ENCODE assay signal across 21 cellular contexts in the genomic region with DNA sequence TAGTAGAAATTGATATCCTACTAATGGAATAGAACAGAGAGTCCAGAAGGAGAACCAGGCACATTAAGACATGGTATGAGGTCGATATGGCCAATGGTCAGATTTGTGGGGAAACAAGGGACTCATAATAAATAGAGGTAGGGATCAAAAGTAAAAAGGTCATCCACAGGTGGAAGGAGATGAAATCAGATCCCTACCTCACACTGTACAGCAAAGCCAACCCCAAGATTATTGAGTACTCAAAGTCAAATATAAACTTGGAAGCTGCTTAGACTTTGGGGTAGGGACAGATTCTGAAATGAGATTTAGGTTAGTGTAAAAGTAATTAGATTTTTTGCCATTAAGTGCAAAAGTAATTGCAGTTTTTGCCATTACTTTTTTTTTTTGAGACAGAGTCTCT.
"Had no signal": no experiment of that assay in that cellular context is flagged by ENCODE, and none has a peak within 500 bp of the region (broad histone marks: within the 10 kb centered on the region; RNA-seq: fewer than 3 reads in every experiment).

No MANE protein-coding gene starts in this region.

- H3K4me3 Mint-ChIP-seq: activated CD4-positive, alpha-beta memory T cell treated with anti-CD3 and anti-CD28 coated beads for 36 hours; activated T-cell treated with anti-CD3 and anti-CD28 coated beads, Interleukin-2, amount 50 U/mL, for 72 hours; brain; naive thymus-derived CD4-positive, alpha-beta T cell; neural crest cell; stimulated activated naive CD8-positive, alpha-beta T cell treated with anti-CD3 and anti-CD28 coated beads, Interleukin-15, Interleukin-2, amounts not matched to agents 100 ng/mL and 50 ng/mL, for 24 hours; T-helper 1 cell treated with Interleukin-12 subunit alpha and Interleukin-12 subunit beta and Interleukin-4 antibody, amounts not matched to agents 30 μg/mL and 1 μg/mL, for 36 hours had no signal

- H3K27ac ChIP-seq: tibial artery, vagina had no signal

- H3K4me3 ChIP-seq: tibial artery, vagina had no signal

- DNase-seq: activated CD4-positive, alpha-beta memory T cell treated with anti-CD3 and anti-CD28 coated beads for 36 hours; activated CD4-positive, alpha-beta T cell treated with anti-CD3 and anti-CD28 coated beads for 4 hours; activated CD4-positive, CD25-positive, alpha-beta regulatory T cell; activated gamma-delta T cell; activated T-cell treated with anti-CD3 and anti-CD28 coated beads, Interleukin-2, amount 50 U/mL, for 72 hours; aorta; kidney; naive thymus-derived CD4-positive, alpha-beta T cell; occipital lobe; stimulated activated CD4-positive, alpha-beta T cell treated with anti-CD3 and anti-CD28 coated beads, Interleukin-12 subunit alpha, Interleukin-12 subunit beta, amount 100 ng/mL, for 4 hours; substantia nigra; T1000; tibial artery had no signal

- ATAC-seq: activated naive CD4-positive, alpha-beta T cell treated with anti-CD3 and anti-CD28 coated beads, Interleukin-2, amount 50 U/mL, for 72 hours; activated T-cell treated with anti-CD3 and anti-CD28 coated beads, Interleukin-2, amount 50 U/mL, for 72 hours; left lobe of liver; naive thymus-derived CD4-positive, alpha-beta T cell had no signal

- H3K27me3 Mint-ChIP-seq: activated CD4-positive, alpha-beta memory T cell treated with anti-CD3 and anti-CD28 coated beads for 36 hours; naive thymus-derived CD4-positive, alpha-beta T cell; stimulated activated naive CD8-positive, alpha-beta T cell treated with anti-CD3 and anti-CD28 coated beads, Interleukin-15, Interleukin-2, amounts not matched to agents 100 ng/mL and 50 ng/mL, for 24 hours had no signal

- H3K36me3 ChIP-seq: vagina had no signal

- H3K27me3 ChIP-seq: tibial artery, vagina had no signal

- H3K9me3 Mint-ChIP-seq: activated T-cell treated with anti-CD3 and anti-CD28 coated beads, Interleukin-2, amount 50 U/mL, for 72 hours; stimulated activated naive CD8-positive, alpha-beta T cell treated with anti-CD3 and anti-CD28 coated beads, Interleukin-15, Interleukin-2, amounts not matched to agents 100 ng/mL and 50 ng/mL, for 24 hours; T-helper 1 cell treated with Interleukin-12 subunit alpha and Interleukin-12 subunit beta and Interleukin-4 antibody, amounts not matched to agents 30 μg/mL and 1 μg/mL, for 36 hours had no signal

- H3K9me3 ChIP-seq: tibial artery, vagina had no signal

- FAIRE-seq: endometrium, kidney had no signal

- H3K27ac Mint-ChIP-seq: activated CD4-positive, alpha-beta memory T cell treated with anti-CD3 and anti-CD28 coated beads for 36 hours; activated naive CD4-positive, alpha-beta T cell treated with anti-CD3 and anti-CD28 coated beads, Interleukin-2, amount 50 U/mL, for 72 hours; activated T-cell treated with anti-CD3 and anti-CD28 coated beads, Interleukin-2, amount 50 U/mL, for 72 hours; brain; naive thymus-derived CD4-positive, alpha-beta T cell; stimulated activated naive CD8-positive, alpha-beta T cell treated with anti-CD3 and anti-CD28 coated beads, Interleukin-15, Interleukin-2, amounts not matched to agents 100 ng/mL and 50 ng/mL, for 24 hours; T-helper 1 cell treated with Interleukin-12 subunit alpha and Interleukin-12 subunit beta and Interleukin-4 antibody, amounts not matched to agents 30 μg/mL and 1 μg/mL, for 36 hours had no signal
